ENCODE assay signal across 28 cellular contexts in the genomic region with DNA sequence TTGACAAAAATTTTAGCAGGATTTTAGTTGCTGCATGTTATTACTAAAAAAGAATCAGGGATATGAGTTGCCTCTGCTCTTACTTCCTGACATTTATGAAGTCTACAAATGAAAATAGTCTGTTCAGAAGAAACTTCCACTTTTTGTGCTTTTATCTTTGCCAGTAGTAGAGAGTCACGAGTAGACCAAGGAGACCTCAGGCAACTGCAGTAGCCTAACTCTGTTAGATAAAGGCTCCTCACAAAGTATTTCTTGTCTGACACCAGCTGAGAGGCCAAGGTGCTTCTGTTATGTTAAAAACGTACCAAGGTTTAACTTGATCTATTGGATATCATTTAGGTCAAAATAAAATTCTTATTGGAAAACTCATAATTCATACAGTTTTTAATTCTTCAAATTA.
DNase-seq lines count a peak whose midpoint lies in the region; ATAC-seq and TF ChIP-seq lines count a peak whose summit lies in the region.
"Had no signal": no experiment of that assay in that cellular context is flagged by ENCODE, and none has a peak within 500 bp of the region (broad histone marks: within the 10 kb centered on the region; RNA-seq: fewer than 3 reads in every experiment).

No MANE protein-coding gene starts in this region.

- H3K36me3 Mint-ChIP-seq in endodermal cell (ENCODE audit: low read depth) (no peaks in the 10 kb centered on the region), nephron (ENCODE audit: low read depth) (no peaks in the 10 kb centered on the region)
- H3K36me3 Mint-ChIP-seq: activated naive CD8-positive, alpha-beta T cell; stimulated activated memory B cell treated with anti-CD40 and anti-IgM and Interleukin-4, amounts not matched to agents 10 μg/mL and 1 μg/mL and 100 μg/mL, for 72 hours; T-cell had no signal

- 6 to 13% methylated on average over 1 to 2 of the region's 2 CpGs for WGBS in endodermal cell (ENCODE audit: insufficient coverage in 1 of 2, insufficient read length in 1 of 2), 2 experiments

- no peak overlapping the region for H3K9ac ChIP-seq in endodermal cell (ENCODE audit: extremely low read depth, low read length, poor library complexity, severe bottlenecking)

- no peak for ATAC-seq in HG03520 (IDR thresholded peaks at IDR 0.05; ENCODE audit: unreplicated experiment)
- ATAC-seq: activated CD4-positive, alpha-beta T cell treated with anti-CD3 and anti-CD28 coated beads for 36 hours; gastroesophageal sphincter; stimulated activated memory B cell treated with anti-CD40 and anti-IgM and Interleukin-4, amounts not matched to agents 10 μg/mL and 1 μg/mL and 100 μg/mL, for 72 hours; T-cell had no signal

- H3K9me3 Mint-ChIP-seq in endodermal cell (no peaks in the 10 kb centered on the region), nephron (no peaks in the 10 kb centered on the region)
- H3K9me3 Mint-ChIP-seq: dendritic cell treated with granulocyte-macrophage colony-stimulating factor and Interleukin-4, amounts not matched to agents 40 ng/mL and 50 ng/mL, for 4 days; stimulated activated memory B cell treated with anti-CD40 and anti-IgM and Interleukin-4, amounts not matched to agents 10 μg/mL and 1 μg/mL and 100 μg/mL, for 72 hours; T-cell had no signal

- H3K4me3 Mint-ChIP-seq in endodermal cell (no peak overlapping the region), nephron (no peak overlapping the region)
- H3K4me3 Mint-ChIP-seq: activated CD4-positive, alpha-beta T cell treated with anti-CD3 and anti-CD28 coated beads for 36 hours; activated naive CD8-positive, alpha-beta T cell; dendritic cell treated with granulocyte-macrophage colony-stimulating factor and Interleukin-4, amounts not matched to agents 40 ng/mL and 50 ng/mL, for 4 days; stimulated activated memory B cell treated with anti-CD40 and anti-IgM and Interleukin-4, amounts not matched to agents 10 μg/mL and 1 μg/mL and 100 μg/mL, for 72 hours; T-cell had no signal

- H3K9me3 ChIP-seq in endodermal cell (ENCODE audit: control insufficient read depth, low read length): no peaks in the 10 kb centered on the region
- H3K9me3 ChIP-seq: Caco-2, gastroesophageal sphincter, suprapubic skin had no signal

- DNase-seq in KBM-7 (peak; percentile 4), SK-MEL-5 (ENCODE audit: low read depth, low spot score) (peak; percentile 17), endodermal cell (no peak), DMS 273 (lab: John Stamatoyannopoulos, UW; ENCODE audit: unreplicated experiment) (no peak), NCI-H2196 (lab: John Stamatoyannopoulos, UW; ENCODE audit: unreplicated experiment) (no peak), NCI-H345 (lab: John Stamatoyannopoulos, UW) (no peak)
- DNase-seq: activated CD4-positive, alpha-beta T cell treated with anti-CD3 and anti-CD28 coated beads for 36 hours; activated effector memory CD4-positive, alpha-beta T cell treated with Interleukin-2 at 50 U/mL for 16 hours; activated T-cell treated with anti-CD3 and anti-CD28 coated beads for 4 hours; Caco-2; DMS79; GDM1; HCEC 1CT; hippocampal formation; NCI-H1436; NCI-H2107; NCI-H510A treated with DMSO at 0.1 percent for 48 hours; posterior cingulate gyrus; stimulated activated CD4-positive, alpha-beta T cell treated with anti-CD3 and anti-CD28 coated beads, Interleukin-4, amount 100 ng/mL, for 4 hours; T-cell had no signal

- H3K4me1 Mint-ChIP-seq in endodermal cell (peaks cover 46% of the 10 kb centered on the region), nephron (peaks cover 68% of the 10 kb centered on the region)
- H3K4me1 Mint-ChIP-seq: activated CD4-positive, alpha-beta T cell treated with anti-CD3 and anti-CD28 coated beads for 36 hours; stimulated activated memory B cell treated with anti-CD40 and anti-IgM and Interleukin-4, amounts not matched to agents 10 μg/mL and 1 μg/mL and 100 μg/mL, for 72 hours; T-cell had no signal

- no peak overlapping the region for H3K27ac ChIP-seq in endodermal cell (ENCODE audit: low read depth, low read length)
- H3K27ac ChIP-seq: cardiac muscle cell had no signal

- no peak for TF ChIP-seq CTCF in endodermal cell (conservative IDR thresholded peaks at IDR 0.05)
- no peak for TF ChIP-seq CTCF in nephron (IDR thresholded peaks at IDR 0.05; ENCODE audit: unreplicated experiment in 3 of 3)

- no peaks in the 10 kb centered on the region for H3K27me3 ChIP-seq in endodermal cell (ENCODE audit: control insufficient read depth, insufficient read depth, low read length, poor library complexity, severe bottlenecking)
- H3K27me3 ChIP-seq: gastroesophageal sphincter, suprapubic skin had no signal

- H3K4me3 ChIP-seq in endodermal cell (ENCODE audit: low read length): peak overlapping the region; percentile 58
- H3K4me3 ChIP-seq: cardiac muscle cell, gastroesophageal sphincter, suprapubic skin had no signal

- no peaks in the 10 kb centered on the region for H3K36me3 ChIP-seq in endodermal cell (ENCODE audit: control insufficient read depth, insufficient read depth, low read length)
- H3K36me3 ChIP-seq: cardiac muscle cell, gastroesophageal sphincter, suprapubic skin had no signal

- in situ Hi-C loops in KBM-7 (cut with MboI; ENCODE audit: low pct_unique_long_range_greater_than_20kb, low sequenced_read_pairs): no loop called here
- in situ Hi-C loops in SK-MEL-5 (cut with HindIII; ENCODE audit: low pct_unique_long_range_greater_than_20kb, low sequenced_read_pairs): no loop called here

- H3K27ac Mint-ChIP-seq in endodermal cell (no peak overlapping the region), nephron (peak overlapping the region; percentile 83 to 97 (median 95))
- H3K27ac Mint-ChIP-seq: activated CD4-positive, alpha-beta T cell treated with anti-CD3 and anti-CD28 coated beads for 36 hours; activated naive CD8-positive, alpha-beta T cell; dendritic cell treated with granulocyte-macrophage colony-stimulating factor and Interleukin-4, amounts not matched to agents 40 ng/mL and 50 ng/mL, for 4 days; stimulated activated memory B cell treated with anti-CD40 and anti-IgM and Interleukin-4, amounts not matched to agents 10 μg/mL and 1 μg/mL and 100 μg/mL, for 72 hours; T-cell had no signal

- peaks cover 9% of the 10 kb centered on the region for H3K4me1 ChIP-seq in endodermal cell (ENCODE audit: control insufficient read depth, insufficient read depth, low read length)
- H3K4me1 ChIP-seq: Caco-2 had no signal

- H3K27me3 Mint-ChIP-seq in endodermal cell (ENCODE audit: insufficient read depth) (peaks cover 4% of the 10 kb centered on the region), nephron (ENCODE audit: low read depth) (no peaks in the 10 kb centered on the region)
- H3K27me3 Mint-ChIP-seq: activated CD4-positive, alpha-beta T cell treated with anti-CD3 and anti-CD28 coated beads for 36 hours; activated naive CD8-positive, alpha-beta T cell; dendritic cell treated with granulocyte-macrophage colony-stimulating factor and Interleukin-4, amounts not matched to agents 40 ng/mL and 50 ng/mL, for 4 days; stimulated activated memory B cell treated with anti-CD40 and anti-IgM and Interleukin-4, amounts not matched to agents 10 μg/mL and 1 μg/mL and 100 μg/mL, for 72 hours; T-cell had no signal

Comparison
In these comparisons a context has a peak if more than half of its experiments do, and no peak if none do; other contexts are left out.
1. DNase-seq: peak in KBM-7 (single experiment) and SK-MEL-5 (single experiment); none in endodermal cell (single experiment), DMS 273 (single experiment), NCI-H2196 (single experiment) and NCI-H345 (single experiment).